In genomic region chr11:64359712-64360402, GRCh38 we compare ENCODE assay signal across 6 cellular contexts.
DNase-seq lines count a peak whose midpoint lies in the region; ATAC-seq and FAIRE-seq lines count a peak whose summit lies in the region.

No MANE protein-coding gene starts in this region.

- H3K9me3 ChIP-seq in adipocyte (ENCODE audit: control insufficient read depth, low read length): no peaks in the 10 kb centered on the region

- peaks cover 37% of the 10 kb centered on the region for H3K4me1 ChIP-seq in adipocyte (ENCODE audit: control insufficient read depth, insufficient read depth, low read length)

- DNase-seq in Kasumi-1 (lab: John Stamatoyannopoulos, UW): peak; percentile 41 to 73
- no peak for DNase-seq in adipocyte (ENCODE audit: low read depth)
- peak; percentile 22 for DNase-seq in middle frontal gyrus (ENCODE audit: extremely low spot score, low spot score)
- DNase-seq in urothelium cell line (ENCODE audit: low spot score): no peak

- no peaks in the 10 kb centered on the region for H3K27me3 ChIP-seq in adipocyte (replicated peaks; ENCODE audit: control insufficient read depth, insufficient read depth, low read length)

- peak overlapping the region; percentile 97 for H3K4me3 ChIP-seq in adipocyte (ENCODE audit: low read length)

- H3K36me3 ChIP-seq in adipocyte (ENCODE audit: control insufficient read depth, insufficient read depth, low read length, severe bottlenecking): peaks cover 38% of the 10 kb centered on the region

- ATAC-seq in HG02642 (IDR thresholded peaks at IDR 0.05; ENCODE audit: poor library complexity, unreplicated experiment) (no peak), HG02840 (IDR thresholded peaks at IDR 0.05; ENCODE audit: low FRiP score, unreplicated experiment) (no peak)

- peak overlapping the region; percentile 98 for H3K9ac ChIP-seq in adipocyte (ENCODE audit: low read length)

- no peak for FAIRE-seq in urothelium cell line (lab: Jason Lieb, UNC)

Comparison
In these comparisons a context has a peak if more than half of its experiments do, and no peak if none do; other contexts are left out.
1. DNase-seq: peak in Kasumi-1 (2 of 2) and middle frontal gyrus (single experiment); none in adipocyte (single experiment) and urothelium cell line (single experiment).